1 cellular context compared by ENCODE assay signal in the genomic region with DNA sequence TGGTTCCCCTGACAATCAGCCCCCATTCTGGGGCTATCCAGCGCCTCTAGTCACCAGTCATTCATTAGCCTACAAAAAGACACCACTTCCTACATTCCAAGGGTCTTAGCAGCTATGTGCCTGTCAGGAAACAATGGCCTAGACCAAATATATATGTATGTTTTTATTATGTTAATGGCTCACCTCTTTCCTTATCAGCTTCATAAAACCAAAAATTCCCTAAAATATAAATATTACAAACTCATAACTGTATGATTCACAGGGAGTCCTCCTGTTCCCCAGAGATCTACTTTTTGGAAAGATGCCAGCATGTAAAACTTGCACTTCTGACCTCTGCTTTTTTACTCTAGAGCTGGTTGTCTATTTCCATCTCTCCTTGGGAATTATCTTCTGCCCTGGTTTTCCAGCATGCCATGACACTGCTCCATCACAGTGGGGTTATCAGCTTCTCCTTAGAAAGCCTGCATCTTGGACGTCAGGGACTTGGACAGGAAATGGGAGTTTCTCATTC.
TF ChIP-seq lines count a peak whose summit lies in the region.

No MANE protein-coding gene starts in this region.

TF ChIP-seq in WTC11, 78 proteins besides CTCF, POLR2A, EP300 and RAD21 (continued from another document):
- TF ChIP-seq ARID4B (CRISPR knock-in tag; IDR thresholded peaks at IDR 0.05; ENCODE audit: borderline replicate concordance) = no peak
- no peak for TF ChIP-seq FOXP4 (CRISPR knock-in tag; IDR thresholded peaks at IDR 0.05)
- TF ChIP-seq E2F5 (CRISPR knock-in tag; IDR thresholded peaks at IDR 0.05) = no peak
- TF ChIP-seq, protein P1, sequence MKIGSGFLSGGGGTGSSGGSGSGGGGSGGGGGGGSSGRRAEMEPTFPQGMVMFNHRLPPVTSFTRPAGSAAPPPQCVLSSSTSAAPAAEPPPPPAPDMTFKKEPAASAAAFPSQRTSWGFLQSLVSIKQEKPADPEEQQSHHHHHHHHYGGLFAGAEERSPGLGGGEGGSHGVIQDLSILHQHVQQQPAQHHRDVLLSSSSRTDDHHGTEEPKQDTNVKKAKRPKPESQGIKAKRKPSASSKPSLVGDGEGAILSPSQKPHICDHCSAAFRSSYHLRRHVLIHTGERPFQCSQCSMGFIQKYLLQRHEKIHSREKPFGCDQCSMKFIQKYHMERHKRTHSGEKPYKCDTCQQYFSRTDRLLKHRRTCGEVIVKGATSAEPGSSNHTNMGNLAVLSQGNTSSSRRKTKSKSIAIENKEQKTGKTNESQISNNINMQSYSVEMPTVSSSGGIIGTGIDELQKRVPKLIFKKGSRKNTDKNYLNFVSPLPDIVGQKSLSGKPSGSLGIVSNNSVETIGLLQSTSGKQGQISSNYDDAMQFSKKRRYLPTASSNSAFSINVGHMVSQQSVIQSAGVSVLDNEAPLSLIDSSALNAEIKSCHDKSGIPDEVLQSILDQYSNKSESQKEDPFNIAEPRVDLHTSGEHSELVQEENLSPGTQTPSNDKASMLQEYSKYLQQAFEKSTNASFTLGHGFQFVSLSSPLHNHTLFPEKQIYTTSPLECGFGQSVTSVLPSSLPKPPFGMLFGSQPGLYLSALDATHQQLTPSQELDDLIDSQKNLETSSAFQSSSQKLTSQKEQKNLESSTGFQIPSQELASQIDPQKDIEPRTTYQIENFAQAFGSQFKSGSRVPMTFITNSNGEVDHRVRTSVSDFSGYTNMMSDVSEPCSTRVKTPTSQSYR (CRISPR knock-in tag; IDR thresholded peaks at IDR 0.05) = no peak
- TF ChIP-seq, protein P2, sequence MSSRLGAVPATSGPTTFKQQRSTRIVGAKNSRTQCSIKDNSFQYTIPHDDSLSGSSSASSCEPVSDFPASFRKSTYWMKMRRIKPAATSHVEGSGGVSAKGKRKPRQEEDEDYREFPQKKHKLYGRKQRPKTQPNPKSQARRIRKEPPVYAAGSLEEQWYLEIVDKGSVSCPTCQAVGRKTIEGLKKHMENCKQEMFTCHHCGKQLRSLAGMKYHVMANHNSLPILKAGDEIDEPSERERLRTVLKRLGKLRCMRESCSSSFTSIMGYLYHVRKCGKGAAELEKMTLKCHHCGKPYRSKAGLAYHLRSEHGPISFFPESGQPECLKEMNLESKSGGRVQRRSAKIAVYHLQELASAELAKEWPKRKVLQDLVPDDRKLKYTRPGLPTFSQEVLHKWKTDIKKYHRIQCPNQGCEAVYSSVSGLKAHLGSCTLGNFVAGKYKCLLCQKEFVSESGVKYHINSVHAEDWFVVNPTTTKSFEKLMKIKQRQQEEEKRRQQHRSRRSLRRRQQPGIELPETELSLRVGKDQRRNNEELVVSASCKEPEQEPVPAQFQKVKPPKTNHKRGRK (CRISPR knock-in tag; IDR thresholded peaks at IDR 0.05; ENCODE audit: borderline replicate concordance) = no peak
- no peak for TF ChIP-seq PREB (CRISPR knock-in tag; IDR thresholded peaks at IDR 0.05; ENCODE audit: borderline replicate concordance)
- no peak for TF ChIP-seq ZNF219 (CRISPR knock-in tag; IDR thresholded peaks at IDR 0.05; ENCODE audit: borderline replicate concordance)
- TF ChIP-seq, protein P3, sequence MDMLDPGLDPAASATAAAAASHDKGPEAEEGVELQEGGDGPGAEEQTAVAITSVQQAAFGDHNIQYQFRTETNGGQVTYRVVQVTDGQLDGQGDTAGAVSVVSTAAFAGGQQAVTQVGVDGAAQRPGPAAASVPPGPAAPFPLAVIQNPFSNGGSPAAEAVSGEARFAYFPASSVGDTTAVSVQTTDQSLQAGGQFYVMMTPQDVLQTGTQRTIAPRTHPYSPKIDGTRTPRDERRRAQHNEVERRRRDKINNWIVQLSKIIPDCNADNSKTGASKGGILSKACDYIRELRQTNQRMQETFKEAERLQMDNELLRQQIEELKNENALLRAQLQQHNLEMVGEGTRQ (CRISPR knock-in tag; IDR thresholded peaks at IDR 0.05) = no peak
- TF ChIP-seq ZNF396 (CRISPR knock-in tag; IDR thresholded peaks at IDR 0.05; ENCODE audit: borderline replicate concordance) = no peak
- no peak for TF ChIP-seq ESRRA (CRISPR knock-in tag; IDR thresholded peaks at IDR 0.05; ENCODE audit: borderline replicate concordance)
- TF ChIP-seq JUN (CRISPR knock-in tag; IDR thresholded peaks at IDR 0.05) = no peak
- TF ChIP-seq SOX15 (CRISPR knock-in tag; IDR thresholded peaks at IDR 0.05) = no peak
- TF ChIP-seq CREM (CRISPR knock-in tag; IDR thresholded peaks at IDR 0.05) = no peak
- no peak for TF ChIP-seq JAZF1 (CRISPR knock-in tag; IDR thresholded peaks at IDR 0.05)
- no peak for TF ChIP-seq FOXK1 (CRISPR knock-in tag; IDR thresholded peaks at IDR 0.05)
- TF ChIP-seq NR2C2 (CRISPR knock-in tag; IDR thresholded peaks at IDR 0.05) = no peak
